Comparison of ENCODE assay signal across 11 cellular contexts in genomic region chr12:31813305-31813704, GRCh38.
DNase-seq lines count a peak whose midpoint lies in the region; ATAC-seq and TF ChIP-seq lines count a peak whose summit lies in the region.
"Had no signal": no experiment of that assay in that cellular context is flagged by ENCODE, and none has a peak within 500 bp of the region (broad histone marks: within the 10 kb centered on the region; RNA-seq: fewer than 3 reads in every experiment).

No MANE protein-coding gene starts in this region.

- no peaks in the 10 kb centered on the region for H3K4me1 Mint-ChIP-seq in HFFc6 (ENCODE audit: low read depth)

- TF ChIP-seq CTCF in AG09309 (IDR thresholded peaks at IDR 0.05; ENCODE audit: control insufficient read depth, insufficient read depth, low read depth, low read length, missing control alignments) (peak; percentile 24), HFFc6 (IDR thresholded peaks at IDR 0.05) (peak; percentile 23; the same call in 1 of the 2 replicates), brain microvascular endothelial cell (IDR thresholded peaks at IDR 0.05; ENCODE audit: low read depth, low read length, missing control alignments) (peak; percentile 29), right lobe of liver (IDR thresholded peaks at IDR 0.05) (peak in 3 of 4 donors; percentile 18 to 33 (median 23)), upper lobe of left lung (IDR thresholded peaks at IDR 0.05) (no peak)

- no peak for TF ChIP-seq EP300 in upper lobe of left lung (IDR thresholded peaks at IDR 0.05)

- ATAC-seq in right lobe of liver = peak; percentile 80 to 89 (median 82)
- ATAC-seq in HG03095 (IDR thresholded peaks at IDR 0.05; ENCODE audit: unreplicated experiment) = no peak
- no peak for ATAC-seq in upper lobe of left lung (ENCODE audit: low FRiP score in 2 of 2)
- no peak for ATAC-seq in GM19023 (IDR thresholded peaks at IDR 0.05; ENCODE audit: unreplicated experiment)

- H3K27me3 ChIP-seq in brain microvascular endothelial cell (replicated peaks) (no peaks in the 10 kb centered on the region), right lobe of liver (no peaks in the 10 kb centered on the region), upper lobe of left lung (no peaks in the 10 kb centered on the region)

- no peak overlapping the region for H3K27ac Mint-ChIP-seq in HFFc6
- H3K27ac Mint-ChIP-seq: stimulated activated naive CD8-positive, alpha-beta T cell treated with anti-CD3 and anti-CD28 coated beads, Interleukin-15, Interleukin-2, amounts not matched to agents 100 ng/mL and 50 ng/mL, for 24 hours had no signal

- no peaks in the 10 kb centered on the region for H3K9me3 Mint-ChIP-seq in HFFc6
- H3K9me3 Mint-ChIP-seq: stimulated activated naive CD8-positive, alpha-beta T cell treated with anti-CD3 and anti-CD28 coated beads, Interleukin-15, Interleukin-2, amounts not matched to agents 100 ng/mL and 50 ng/mL, for 24 hours had no signal

- H3K4me1 ChIP-seq in right lobe of liver (peaks cover 0 to 13% (median 5%) of the 10 kb centered on the region in 4 donors), upper lobe of left lung (no peaks in the 10 kb centered on the region)

- no peak for DNase-seq in AG09309 (ENCODE audit: low read depth)
- DNase-seq in HFFc6 = no peak
- no peak for DNase-seq in brain microvascular endothelial cell
- DNase-seq in right lobe of liver = no peak
- no peak for DNase-seq in NCI-H2107 (lab: John Stamatoyannopoulos, UW)
- no peak for DNase-seq in upper lobe of left lung
- DNase-seq: NCI-H510A had no signal

- 100% methylated on average over 1 of the region's 1 CpG for WGBS in right lobe of liver (ENCODE audit: insufficient coverage, low coverage, low lambda C conversion rate, missing lambda C conversion rate)
- 67 to 79% methylated on average over 1 of the region's 1 CpG for WGBS in upper lobe of left lung, 2 donors

- H3K9me3 ChIP-seq in right lobe of liver (no peaks in the 10 kb centered on the region), upper lobe of left lung (no peaks in the 10 kb centered on the region)

- H3K27ac ChIP-seq in brain microvascular endothelial cell (no peak overlapping the region), right lobe of liver (peak overlapping the region in 1 of 3 donors; percentile 33), upper lobe of left lung (no peak overlapping the region)
- H3K27ac ChIP-seq: C4-2B had no signal

- TF ChIP-seq POLR2A in right lobe of liver (IDR thresholded peaks at IDR 0.05) = no peak
- TF ChIP-seq POLR2A in upper lobe of left lung (IDR thresholded peaks at IDR 0.05) = no peak

- H3K4me3 Mint-ChIP-seq in HFFc6 = no peak overlapping the region
- H3K4me3 Mint-ChIP-seq: stimulated activated naive CD8-positive, alpha-beta T cell treated with anti-CD3 and anti-CD28 coated beads, Interleukin-15, Interleukin-2, amounts not matched to agents 100 ng/mL and 50 ng/mL, for 24 hours had no signal

- no peaks in the 10 kb centered on the region for H3K36me3 Mint-ChIP-seq in HFFc6 (ENCODE audit: low read depth)

- in situ Hi-C loops in brain microvascular endothelial cell (cut with HindIII; ENCODE audit: low pct_ligation_motif_present, low sequenced_read_pairs) = no loop called here

- no peak overlapping the region for H3K4me3 ChIP-seq in AG09309 (ENCODE audit: control insufficient read depth, low read depth, low read length)
- H3K4me3 ChIP-seq in brain microvascular endothelial cell (ENCODE audit: low read depth, low read length) = no peak overlapping the region
- H3K4me3 ChIP-seq in right lobe of liver = no peak overlapping the region
- no peak overlapping the region for H3K4me3 ChIP-seq in upper lobe of left lung

- intact Hi-C loops in right lobe of liver (cut with DNase I) = no loop called here

- peaks cover 12% of the 10 kb centered on the region for H3K27me3 Mint-ChIP-seq in HFFc6 (ENCODE audit: insufficient read depth)
- H3K27me3 Mint-ChIP-seq: stimulated activated naive CD8-positive, alpha-beta T cell treated with anti-CD3 and anti-CD28 coated beads, Interleukin-15, Interleukin-2, amounts not matched to agents 100 ng/mL and 50 ng/mL, for 24 hours had no signal

- H3K36me3 ChIP-seq in brain microvascular endothelial cell (replicated peaks) (no peaks in the 10 kb centered on the region), right lobe of liver (no peaks in the 10 kb centered on the region), upper lobe of left lung (no peaks in the 10 kb centered on the region)

Comparison
In these comparisons a context has a peak if more than half of its experiments do, and no peak if none do; other contexts are left out.
1. CTCF ChIP-seq: peak in AG09309 (single experiment), HFFc6 (single experiment), brain microvascular endothelial cell (single experiment) and right lobe of liver (3 of 4); none in upper lobe of left lung (0 of 6).
2. ATAC-seq: peak in right lobe of liver (4 of 4); none in HG03095 (single experiment), upper lobe of left lung (0 of 2) and GM19023 (single experiment).